In the genomic region with DNA sequence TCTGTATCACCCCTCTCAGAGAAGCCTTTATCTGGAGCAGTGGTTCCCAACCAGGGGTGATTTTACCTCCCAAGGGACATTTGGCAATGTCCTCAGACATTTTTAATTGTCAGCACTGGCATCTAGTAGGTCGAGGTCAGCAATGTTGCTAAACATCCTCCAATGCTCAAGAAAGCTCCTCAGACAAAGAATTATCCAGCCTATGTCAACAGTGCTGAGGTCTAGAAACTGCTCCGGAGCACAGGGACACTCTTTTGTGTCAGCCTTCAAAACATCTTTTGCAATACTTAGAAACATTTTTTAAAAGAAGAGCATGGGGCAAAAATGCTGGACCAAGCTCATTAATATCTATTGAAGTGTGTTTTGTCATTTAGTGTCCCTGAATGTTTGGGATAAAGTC, we compare ENCODE assay signal across 10 cellular contexts.
DNase-seq lines count a peak whose midpoint lies in the region; ATAC-seq and TF ChIP-seq lines count a peak whose summit lies in the region.
"Had no signal": no experiment of that assay in that cellular context is flagged by ENCODE, and none has a peak within 500 bp of the region (broad histone marks: within the 10 kb centered on the region; RNA-seq: fewer than 3 reads in every experiment).

No MANE protein-coding gene starts in this region.

- no peaks in the 10 kb centered on the region for H3K27me3 ChIP-seq in CD8-positive, alpha-beta memory T cell (ENCODE audit: insufficient read depth, low read length, poor library complexity, severe bottlenecking)
- H3K27me3 ChIP-seq in right cardiac atrium (ENCODE audit: control insufficient read depth, insufficient read depth) (no peaks in the 10 kb centered on the region), smooth muscle cell (ENCODE audit: low read depth) (no peaks in the 10 kb centered on the region)
- H3K27me3 ChIP-seq in effector memory CD4-positive, alpha-beta T cell (replicated peaks; ENCODE audit: control insufficient read depth, insufficient read depth, low read length, poor library complexity, severe bottlenecking): no peaks in the 10 kb centered on the region

- no peak for TF ChIP-seq CTCF in VCaP (conservative IDR thresholded peaks at IDR 0.05)
- no peak for TF ChIP-seq CTCF in smooth muscle cell (IDR thresholded peaks at IDR 0.05; ENCODE audit: borderline replicate concordance, insufficient read depth, poor library complexity, severe bottlenecking)
- TF ChIP-seq CTCF in mesothelial cell of epicardium (IDR thresholded peaks at IDR 0.05; ENCODE audit: unreplicated experiment): no peak
- TF ChIP-seq CTCF in omental fat pad (IDR thresholded peaks at IDR 0.05): no peak

- no peak overlapping the region for H3K9ac ChIP-seq in smooth muscle cell (ENCODE audit: low read depth)

- H3K36me3 ChIP-seq in CD8-positive, alpha-beta memory T cell (ENCODE audit: insufficient read depth, low read length): no peaks in the 10 kb centered on the region
- no peaks in the 10 kb centered on the region for H3K36me3 ChIP-seq in smooth muscle cell (ENCODE audit: low read depth)
- H3K36me3 ChIP-seq in effector memory CD4-positive, alpha-beta T cell (ENCODE audit: control insufficient read depth, insufficient read depth, low read length): no peaks in the 10 kb centered on the region

- POLR2A ChIA-PET in CD8-positive, alpha-beta memory T cell (lab: Charles Lee): no interaction called here

- H3K4me1 ChIP-seq in CD8-positive, alpha-beta memory T cell (ENCODE audit: insufficient read depth, low read length): peaks cover 18% of the 10 kb centered on the region
- H3K4me1 ChIP-seq in right cardiac atrium (ENCODE audit: control insufficient read depth, insufficient read depth, low read length) (peaks cover 1% of the 10 kb centered on the region), smooth muscle cell (ENCODE audit: low read depth) (peaks cover 19% of the 10 kb centered on the region)
- peaks cover 20% of the 10 kb centered on the region for H3K4me1 ChIP-seq in effector memory CD4-positive, alpha-beta T cell (ENCODE audit: control insufficient read depth, insufficient read depth, low read length, poor library complexity, severe bottlenecking)

- WGBS in right cardiac atrium: 22% methylated on average over 2 of the region's 2 CpGs
- 58% methylated on average over 2 of the region's 2 CpGs for WGBS in smooth muscle cell (ENCODE audit: low lambda C conversion rate)

- H3K36me3 Mint-ChIP-seq in CD8-positive, alpha-beta memory T cell: peaks cover 0 to 4% (median 0%) of the 10 kb centered on the region in 3 donors
- no peaks in the 10 kb centered on the region for H3K36me3 Mint-ChIP-seq in mesothelial cell of epicardium

- no peak overlapping the region for H3K4me3 ChIP-seq in CD8-positive, alpha-beta memory T cell (ENCODE audit: low read length)
- H3K4me3 ChIP-seq in right cardiac atrium (ENCODE audit: low read length): no peak overlapping the region
- peak overlapping the region; percentile 68 for H3K4me3 ChIP-seq in smooth muscle cell
- H3K4me3 ChIP-seq in effector memory CD4-positive, alpha-beta T cell (ENCODE audit: insufficient read depth, low read depth, low read length, poor library complexity, severe bottlenecking): no peak overlapping the region

- H3F3A ChIP-seq in smooth muscle cell (ENCODE audit: low read depth): peaks cover 6% of the 10 kb centered on the region

- peaks cover 0 to 4% of the 10 kb centered on the region in 2 donors for H3K27me3 Mint-ChIP-seq in CD8-positive, alpha-beta memory T cell
- H3K27me3 Mint-ChIP-seq in mesothelial cell of epicardium (ENCODE audit: low read depth): no peaks in the 10 kb centered on the region
- H3K27me3 Mint-ChIP-seq: activated T-helper 17 cell treated with anti-CD3 and anti-CD28 coated beads, Interleukin-2, amount 50 U/mL, for 72 hours had no signal

- DNase-seq in CD8-positive, alpha-beta memory T cell: no peak
- DNase-seq in right cardiac atrium (peak in 1 of 3 donors; percentile 18), smooth muscle cell (lab: John Stamatoyannopoulos, UW; ENCODE audit: unreplicated experiment) (no peak), mesothelial cell of epicardium (ENCODE audit: low spot score in 2 of 2, unreplicated experiment in 2 of 2) (no peak), omental fat pad (ENCODE audit: low spot score) (no peak)
- no peak for DNase-seq in effector memory CD4-positive, alpha-beta T cell
- DNase-seq: activated CD4-positive, alpha-beta T cell treated with anti-CD3 and anti-CD28 coated beads for 4 hours had no signal

- ATAC-seq in right cardiac atrium (no peak), omental fat pad (ENCODE audit: low FRiP score) (no peak), HG03135 (IDR thresholded peaks at IDR 0.05; ENCODE audit: unreplicated experiment) (no peak)
- ATAC-seq: activated T-helper 17 cell treated with anti-CD3 and anti-CD28 coated beads, Interleukin-2, amount 50 U/mL, for 72 hours had no signal

- no peaks in the 10 kb centered on the region for H3K9me3 Mint-ChIP-seq in CD8-positive, alpha-beta memory T cell
- peaks cover 6% of the 10 kb centered on the region for H3K9me3 Mint-ChIP-seq in mesothelial cell of epicardium
- H3K9me3 Mint-ChIP-seq: activated T-helper 17 cell treated with anti-CD3 and anti-CD28 coated beads, Interleukin-2, amount 50 U/mL, for 72 hours had no signal

- peaks cover 37 to 45% (median 45%) of the 10 kb centered on the region in 3 donors for H3K4me1 Mint-ChIP-seq in CD8-positive, alpha-beta memory T cell
- peaks cover 37% of the 10 kb centered on the region for H3K4me1 Mint-ChIP-seq in mesothelial cell of epicardium

- peak overlapping the region; percentile 89 for H3K4me2 ChIP-seq in smooth muscle cell

- no peaks in the 10 kb centered on the region for H4K20me1 ChIP-seq in smooth muscle cell (ENCODE audit: low read depth)

- no peak overlapping the region for H3K27ac ChIP-seq in CD8-positive, alpha-beta memory T cell (ENCODE audit: low read depth, low read length)
- H3K27ac ChIP-seq in VCaP (peak overlapping the region; percentile 94; the same call in 1 of the 2 replicates), right cardiac atrium (ENCODE audit: low read length) (peak overlapping the region; percentile 50), smooth muscle cell (ENCODE audit: low read depth) (peak overlapping the region; percentile 88)
- no peak overlapping the region for H3K27ac ChIP-seq in effector memory CD4-positive, alpha-beta T cell (ENCODE audit: insufficient read depth, low read length, poor library complexity, severe bottlenecking)

- H3K4me3 Mint-ChIP-seq in CD8-positive, alpha-beta memory T cell: peak overlapping the region in 5 of 7 donors; percentile 84 to 96 (median 94)
- no peak overlapping the region for H3K4me3 Mint-ChIP-seq in mesothelial cell of epicardium

- CTCF ChIA-PET in CD8-positive, alpha-beta memory T cell (lab: Charles Lee): interaction anchor here (0.9 kb wide), 1 partner anchor 14 kb away, joined by 3 read pairs; no protein-coding TSS in a partner anchor

- no peaks in the 10 kb centered on the region for H3K9me3 ChIP-seq in CD8-positive, alpha-beta memory T cell (ENCODE audit: low read length)
- no peaks in the 10 kb centered on the region for H3K9me3 ChIP-seq in right cardiac atrium (ENCODE audit: control insufficient read depth, low read length)
- no peaks in the 10 kb centered on the region for H3K9me3 ChIP-seq in smooth muscle cell (replicated peaks; ENCODE audit: low read depth)
- no peaks in the 10 kb centered on the region for H3K9me3 ChIP-seq in effector memory CD4-positive, alpha-beta T cell (ENCODE audit: control insufficient read depth, low read length)

- peak overlapping the region in 6 of 8 donors; percentile 22 to 92 (median 84) for H3K27ac Mint-ChIP-seq in CD8-positive, alpha-beta memory T cell
- H3K27ac Mint-ChIP-seq in mesothelial cell of epicardium: no peak overlapping the region

- intact Hi-C loops in right cardiac atrium (cut with DNase I): loop anchor here in 2 of 4 donors (5.0 to 10.0 kb wide), 3 partner anchors 52 to 144 kb away; no protein-coding TSS in a partner anchor

- no peak overlapping the region for H2AFZ ChIP-seq in smooth muscle cell (ENCODE audit: low read depth)

- H3K79me2 ChIP-seq in smooth muscle cell (ENCODE audit: low read depth): peaks cover 19% of the 10 kb centered on the region

Comparison
In these comparisons a context has a peak if more than half of its experiments do, and no peak if none do; other contexts are left out.
1. H3K27ac ChIP-seq: peak in VCaP (single experiment), right cardiac atrium (single experiment) and smooth muscle cell (single experiment); none in CD8-positive, alpha-beta memory T cell (single experiment) and effector memory CD4-positive, alpha-beta T cell (single experiment).